In genomic region chr2:32064713-32065112, GRCh38 we compare ENCODE assay signal across 9 cellular contexts. TPM values are rescaled to one million over a fixed set of nuclear protein-coding genes. Genes with fewer than 3 reads are reported as not detected.
DNase-seq lines count a peak whose midpoint lies in the region.
"Had no signal": no experiment of that assay in that cellular context is flagged by ENCODE, and none has a peak within 500 bp of the region (broad histone marks: within the 10 kb centered on the region; RNA-seq: fewer than 3 reads in every experiment).

No MANE protein-coding gene starts in this region.

- peaks cover 3% of the 10 kb centered on the region for H3K27me3 Mint-ChIP-seq in T-helper 2 cell treated with Interferon-gamma antibody and Interleukin-4, amounts not matched to agents 5 μg/mL and 100 μg/mL, for 36 hours (ENCODE audit: low read depth)
- H3K27me3 Mint-ChIP-seq in activated naive CD8-positive, alpha-beta T cell: no peaks in the 10 kb centered on the region
- H3K27me3 Mint-ChIP-seq in immature natural killer cell (ENCODE audit: low read depth in 3 of 3): peaks cover 2 to 7% (median 6%) of the 10 kb centered on the region in 3 donors

- peak overlapping the region; percentile 66 to 92 (median 85) for H3K4me3 ChIP-seq in subcutaneous abdominal adipose tissue (ENCODE audit: low read depth in 1 of 5, low read length in 5 of 5)

- peaks cover 2% of the 10 kb centered on the region for H3K36me3 Mint-ChIP-seq in T-helper 2 cell treated with Interferon-gamma antibody and Interleukin-4, amounts not matched to agents 5 μg/mL and 100 μg/mL, for 36 hours (ENCODE audit: low read depth)
- peaks cover 2% of the 10 kb centered on the region for H3K36me3 Mint-ChIP-seq in activated naive CD8-positive, alpha-beta T cell
- H3K36me3 Mint-ChIP-seq in immature natural killer cell: no peaks in the 10 kb centered on the region

- no peaks in the 10 kb centered on the region for H3K9me3 ChIP-seq in subcutaneous abdominal adipose tissue (ENCODE audit: control insufficient read depth in 5 of 5, low read length in 5 of 5)

- peak overlapping the region; percentile 97 for H3K4me3 Mint-ChIP-seq in T-helper 2 cell treated with Interferon-gamma antibody and Interleukin-4, amounts not matched to agents 5 μg/mL and 100 μg/mL, for 36 hours
- H3K4me3 Mint-ChIP-seq in activated naive CD8-positive, alpha-beta T cell: peak overlapping the region; percentile 97
- peak overlapping the region; percentile 97 to 99 (median 99) for H3K4me3 Mint-ChIP-seq in immature natural killer cell

- peaks cover 0 to 23% (median 18%) of the 10 kb centered on the region in 5 donors for H3K4me1 ChIP-seq in subcutaneous abdominal adipose tissue (ENCODE audit: control insufficient read depth in 5 of 5, insufficient read depth in 5 of 5, low read length in 5 of 5)

- peak overlapping the region; percentile 70 for H3K27ac Mint-ChIP-seq in T-helper 2 cell treated with Interferon-gamma antibody and Interleukin-4, amounts not matched to agents 5 μg/mL and 100 μg/mL, for 36 hours
- H3K27ac Mint-ChIP-seq in activated naive CD8-positive, alpha-beta T cell: peak overlapping the region; percentile 89
- peak overlapping the region; percentile 12 to 95 (median 90) for H3K27ac Mint-ChIP-seq in immature natural killer cell

- H3K4me1 Mint-ChIP-seq in T-helper 2 cell treated with Interferon-gamma antibody and Interleukin-4, amounts not matched to agents 5 μg/mL and 100 μg/mL, for 36 hours (ENCODE audit: low read depth): peaks cover 24% of the 10 kb centered on the region
- peaks cover 41% of the 10 kb centered on the region for H3K4me1 Mint-ChIP-seq in activated naive CD8-positive, alpha-beta T cell (ENCODE audit: low read depth)
- H3K4me1 Mint-ChIP-seq in immature natural killer cell: peaks cover 29 to 38% of the 10 kb centered on the region in 2 donors

- H3K27ac ChIP-seq in subcutaneous abdominal adipose tissue (ENCODE audit: low read depth, low read length): peak overlapping the region; percentile 90

- no peak for DNase-seq in T-helper 2 cell treated with Interferon-gamma antibody and Interleukin-4, amounts not matched to agents 5 μg/mL and 100 μg/mL, for 36 hours (ENCODE audit: low spot score)
- DNase-seq in T-helper 2 cell: no peak
- no peak for DNase-seq in immature natural killer cell
- no peak for DNase-seq in glomerular visceral epithelial cell (ENCODE audit: extremely low spot score)
- no peak for DNase-seq in NCI-H1417 treated with DMSO at 0.1 percent for 48 hours (lab: John Stamatoyannopoulos, UW)
- DNase-seq in kidney tubule cell (ENCODE audit: low spot score): no peak
- DNase-seq: midbrain had no signal

- H3K9me3 Mint-ChIP-seq in T-helper 2 cell treated with Interferon-gamma antibody and Interleukin-4, amounts not matched to agents 5 μg/mL and 100 μg/mL, for 36 hours: no peaks in the 10 kb centered on the region
- no peaks in the 10 kb centered on the region for H3K9me3 Mint-ChIP-seq in activated naive CD8-positive, alpha-beta T cell (ENCODE audit: low read depth)
- H3K9me3 Mint-ChIP-seq in immature natural killer cell: no peaks in the 10 kb centered on the region

- H3K27me3 ChIP-seq in subcutaneous abdominal adipose tissue (ENCODE audit: control insufficient read depth in 5 of 5, insufficient read depth in 4 of 5, low read length in 5 of 5): no peaks in the 10 kb centered on the region

- no peaks in the 10 kb centered on the region for H3K36me3 ChIP-seq in subcutaneous abdominal adipose tissue (ENCODE audit: control insufficient read depth in 5 of 5, insufficient read depth in 5 of 5, low read length in 5 of 5)

- H3K9ac ChIP-seq in subcutaneous abdominal adipose tissue (ENCODE audit: low read length in 5 of 5): peak overlapping the region; percentile 50 to 94 (median 71)

RNA-seq across cellular contexts. Expression of gene SPAST, which starts 1.4 kb away (rescaled TPM):
- polyA plus RNA-seq in immature natural killer cell: 10 to 100 TPM in 2 of 3 donors, 1 to 10 TPM in 1; 9.1 to 12.9 (median 12.5) TPM

RNA-seq across cellular contexts. Expression of gene DPY30, which starts 25.1 kb away (rescaled TPM):
- polyA plus RNA-seq in immature natural killer cell: 100 to 1,000 TPM; 130 to 163 (median 160) TPM

RNA-seq across cellular contexts. Expression of gene MEMO1, which starts 53.9 kb away (rescaled TPM):
- 10 to 100 TPM; 32.8 to 49.1 (median 35.6) TPM for polyA plus RNA-seq in immature natural killer cell
